1 cellular context compared by ENCODE assay signal in the genomic region with DNA sequence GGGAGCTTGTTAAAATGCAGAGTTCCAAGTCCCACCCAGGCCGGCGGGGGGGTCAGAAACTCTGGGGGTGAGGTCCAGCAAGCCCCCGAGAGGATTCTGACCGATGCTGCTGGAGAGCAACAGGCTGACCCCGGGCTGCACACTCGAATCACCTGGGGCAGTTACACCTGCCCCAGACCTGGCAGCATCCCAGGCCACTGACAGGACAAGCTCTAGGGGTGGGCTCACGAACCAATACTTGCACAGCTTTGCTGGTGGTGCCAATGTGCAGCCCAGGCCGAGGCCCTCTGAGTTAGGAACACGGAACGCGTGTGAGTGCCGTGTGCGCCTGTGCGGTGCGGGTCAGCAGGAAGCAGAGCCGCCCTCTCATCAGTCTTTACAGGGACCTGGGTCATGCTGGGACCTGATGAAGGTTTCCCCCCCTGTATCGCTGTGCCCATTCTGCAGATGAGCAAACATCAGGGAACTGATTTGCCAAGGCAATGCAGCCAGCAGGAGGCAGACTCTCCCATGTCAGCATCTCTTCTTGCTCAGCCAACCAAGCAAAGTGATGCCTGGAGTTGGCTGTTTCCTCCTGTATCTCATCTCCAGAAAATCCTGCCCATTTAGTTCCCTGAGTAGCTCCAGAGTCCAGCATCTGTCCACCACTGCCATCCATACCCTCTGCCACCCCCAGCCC.
TF ChIP-seq lines count a peak whose summit lies in the region.

No MANE protein-coding gene starts in this region.

TF ChIP-seq in GM23338, 12 proteins besides CTCF, POLR2A, EP300 and RAD21 (continued from another document):
- TF ChIP-seq, protein P1, sequence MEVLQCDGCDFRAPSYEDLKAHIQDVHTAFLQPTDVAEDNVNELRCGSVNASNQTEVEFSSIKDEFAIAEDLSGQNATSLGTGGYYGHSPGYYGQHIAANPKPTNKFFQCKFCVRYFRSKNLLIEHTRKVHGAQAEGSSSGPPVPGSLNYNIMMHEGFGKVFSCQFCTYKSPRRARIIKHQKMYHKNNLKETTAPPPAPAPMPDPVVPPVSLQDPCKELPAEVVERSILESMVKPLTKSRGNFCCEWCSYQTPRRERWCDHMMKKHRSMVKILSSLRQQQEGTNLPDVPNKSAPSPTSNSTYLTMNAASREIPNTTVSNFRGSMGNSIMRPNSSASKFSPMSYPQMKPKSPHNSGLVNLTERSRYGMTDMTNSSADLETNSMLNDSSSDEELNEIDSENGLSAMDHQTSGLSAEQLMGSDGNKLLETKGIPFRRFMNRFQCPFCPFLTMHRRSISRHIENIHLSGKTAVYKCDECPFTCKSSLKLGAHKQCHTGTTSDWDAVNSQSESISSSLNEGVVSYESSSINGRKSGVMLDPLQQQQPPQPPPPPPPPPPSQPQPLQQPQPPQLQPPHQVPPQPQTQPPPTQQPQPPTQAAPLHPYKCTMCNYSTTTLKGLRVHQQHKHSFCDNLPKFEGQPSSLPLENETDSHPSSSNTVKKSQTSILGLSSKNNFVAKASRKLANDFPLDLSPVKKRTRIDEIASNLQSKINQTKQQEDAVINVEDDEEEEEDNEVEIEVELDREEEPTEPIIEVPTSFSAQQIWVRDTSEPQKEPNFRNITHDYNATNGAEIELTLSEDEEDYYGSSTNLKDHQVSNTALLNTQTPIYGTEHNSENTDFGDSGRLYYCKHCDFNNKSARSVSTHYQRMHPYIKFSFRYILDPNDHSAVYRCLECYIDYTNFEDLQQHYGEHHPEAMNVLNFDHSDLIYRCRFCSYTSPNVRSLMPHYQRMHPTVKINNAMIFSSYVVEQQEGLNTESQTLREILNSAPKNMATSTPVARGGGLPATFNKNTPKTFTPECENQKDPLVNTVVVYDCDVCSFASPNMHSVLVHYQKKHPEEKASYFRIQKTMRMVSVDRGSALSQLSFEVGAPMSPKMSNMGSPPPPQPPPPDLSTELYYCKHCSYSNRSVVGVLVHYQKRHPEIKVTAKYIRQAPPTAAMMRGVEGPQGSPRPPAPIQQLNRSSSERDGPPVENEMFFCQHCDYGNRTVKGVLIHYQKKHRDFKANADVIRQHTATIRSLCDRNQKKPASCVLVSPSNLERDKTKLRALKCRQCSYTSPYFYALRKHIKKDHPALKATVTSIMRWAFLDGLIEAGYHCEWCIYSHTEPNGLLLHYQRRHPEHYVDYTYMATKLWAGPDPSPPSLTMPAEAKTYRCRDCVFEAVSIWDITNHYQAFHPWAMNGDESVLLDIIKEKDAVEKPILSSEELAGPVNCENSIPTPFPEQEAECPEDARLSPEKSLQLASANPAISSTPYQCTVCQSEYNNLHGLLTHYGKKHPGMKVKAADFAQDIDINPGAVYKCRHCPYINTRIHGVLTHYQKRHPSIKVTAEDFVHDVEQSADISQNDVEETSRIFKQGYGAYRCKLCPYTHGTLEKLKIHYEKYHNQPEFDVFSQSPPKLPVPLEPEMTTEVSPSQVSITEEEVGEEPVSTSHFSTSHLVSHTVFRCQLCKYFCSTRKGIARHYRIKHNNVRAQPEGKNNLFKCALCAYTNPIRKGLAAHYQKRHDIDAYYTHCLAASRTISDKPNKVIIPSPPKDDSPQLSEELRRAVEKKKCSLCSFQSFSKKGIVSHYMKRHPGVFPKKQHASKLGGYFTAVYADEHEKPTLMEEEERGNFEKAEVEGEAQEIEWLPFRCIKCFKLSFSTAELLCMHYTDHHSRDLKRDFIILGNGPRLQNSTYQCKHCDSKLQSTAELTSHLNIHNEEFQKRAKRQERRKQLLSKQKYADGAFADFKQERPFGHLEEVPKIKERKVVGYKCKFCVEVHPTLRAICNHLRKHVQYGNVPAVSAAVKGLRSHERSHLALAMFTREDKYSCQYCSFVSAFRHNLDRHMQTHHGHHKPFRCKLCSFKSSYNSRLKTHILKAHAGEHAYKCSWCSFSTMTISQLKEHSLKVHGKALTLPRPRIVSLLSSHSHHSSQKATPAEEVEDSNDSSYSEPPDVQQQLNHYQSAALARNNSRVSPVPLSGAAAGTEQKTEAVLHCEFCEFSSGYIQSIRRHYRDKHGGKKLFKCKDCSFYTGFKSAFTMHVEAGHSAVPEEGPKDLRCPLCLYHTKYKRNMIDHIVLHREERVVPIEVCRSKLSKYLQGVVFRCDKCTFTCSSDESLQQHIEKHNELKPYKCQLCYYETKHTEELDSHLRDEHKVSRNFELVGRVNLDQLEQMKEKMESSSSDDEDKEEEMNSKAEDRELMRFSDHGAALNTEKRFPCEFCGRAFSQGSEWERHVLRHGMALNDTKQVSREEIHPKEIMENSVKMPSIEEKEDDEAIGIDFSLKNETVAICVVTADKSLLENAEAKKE (CRISPR knock-in tag; IDR thresholded peaks at IDR 0.05): no peak
- no peak for TF ChIP-seq STAT1 (IDR thresholded peaks at IDR 0.05; ENCODE audit: unreplicated experiment)
- no peak for TF ChIP-seq NANOG (IDR thresholded peaks at IDR 0.05; ENCODE audit: borderline replicate concordance)
- no peak for TF ChIP-seq JUNB (IDR thresholded peaks at IDR 0.05; ENCODE audit: unreplicated experiment)
